9 cellular contexts compared by ENCODE assay signal in genomic region chr14:24332094-24332983, GRCh38. TPM values are rescaled to one million over a fixed set of nuclear protein-coding genes. Genes with fewer than 3 reads are reported as not detected.
DNase-seq lines count a peak whose midpoint lies in the region; TF ChIP-seq lines count a peak whose summit lies in the region.
"Had no signal": no experiment of that assay in that cellular context is flagged by ENCODE, and none has a peak within 500 bp of the region (broad histone marks: within the 10 kb centered on the region; RNA-seq: fewer than 3 reads in every experiment).

No MANE protein-coding gene starts in this region.

- DNase-seq in D341Med (ENCODE audit: low spot score) = peak; percentile 84
- DNase-seq in GM20000 (ENCODE audit: low spot score) = peak; percentile 93
- peak; percentile 68 to 94 for DNase-seq in HL-60 (ENCODE audit: low read depth in 1 of 2, low spot score in 1 of 2)
- peak; percentile 86 to 87 for DNase-seq in activated T-cell treated with anti-CD3 and anti-CD28 coated beads, Interleukin-2, amount 50 U/mL, for 48 hours
- peak; percentile 41 to 54 for DNase-seq in fibroblast of lung (ENCODE audit: low read depth in 2 of 2)
- peak; percentile 59 for DNase-seq in neural crest cell (ENCODE audit: low read depth, low spot score)

- no peaks in the 10 kb centered on the region for H3K36me3 Mint-ChIP-seq in neural crest cell (ENCODE audit: low read depth)

- no peaks in the 10 kb centered on the region for H3K36me3 ChIP-seq in OCI-LY3 (replicated peaks; ENCODE audit: low read depth, low read length)
- H3K36me3 ChIP-seq in fibroblast of lung (ENCODE audit: control insufficient read depth, insufficient read depth, low read length) = no peaks in the 10 kb centered on the region
- no peaks in the 10 kb centered on the region for H3K36me3 ChIP-seq in stomach smooth muscle (ENCODE audit: control insufficient read depth in 2 of 2, insufficient read depth in 2 of 2, low read length in 2 of 2)

- H3K27ac ChIP-seq in HL-60 (replicated peaks) (peak overlapping the region; percentile 31; the same call in 1 of the 2 replicates), OCI-LY3 (ENCODE audit: low read length) (no peak overlapping the region), fibroblast of lung (ENCODE audit: insufficient read depth, low read length) (no peak overlapping the region), stomach smooth muscle (ENCODE audit: low read length) (no peak overlapping the region)
- H3K27ac ChIP-seq: epithelial cell of prostate had no signal

- H3K27me3 Mint-ChIP-seq in neural crest cell (ENCODE audit: low read depth) = peaks cover 71% of the 10 kb centered on the region

- no peaks in the 10 kb centered on the region for H3K79me2 ChIP-seq in OCI-LY3 (ENCODE audit: low read length)
- no peaks in the 10 kb centered on the region for H3K79me2 ChIP-seq in fibroblast of lung (ENCODE audit: control insufficient read depth, insufficient read depth, low read length)

- TF ChIP-seq CTCF in GM20000 (IDR thresholded peaks at IDR 0.05; ENCODE audit: extremely low read depth, missing control alignments) = peak; percentile 52
- peak; percentile 88 for TF ChIP-seq CTCF in HL-60 (IDR thresholded peaks at IDR 0.05; ENCODE audit: insufficient read depth, low read length)
- TF ChIP-seq CTCF in OCI-LY3 (IDR thresholded peaks at IDR 0.05; ENCODE audit: low read depth, low read length) = peak; percentile 66
- TF ChIP-seq CTCF in fibroblast of lung (conservative IDR thresholded peaks at IDR 0.05 in 1 of 2, IDR thresholded peaks at IDR 0.05 in 1 of 2; ENCODE audit: low read depth in 1 of 2, low read length in 2 of 2) = peak; percentile 82
- peak; percentile 69 for TF ChIP-seq CTCF in neural crest cell (conservative IDR thresholded peaks at IDR 0.05)

- H3K4me2 ChIP-seq in OCI-LY3 (ENCODE audit: low read length) (peak overlapping the region; percentile 73), fibroblast of lung (ENCODE audit: extremely low read depth, insufficient read depth, low read length) (peak overlapping the region; percentile 72)

- no peaks in the 10 kb centered on the region for H3K9me3 Mint-ChIP-seq in neural crest cell

- H2AFZ ChIP-seq in OCI-LY3 (ENCODE audit: low read depth, low read length) (peak overlapping the region; percentile 41), fibroblast of lung (ENCODE audit: low read length) (no peak overlapping the region)

- H3K4me3 Mint-ChIP-seq in neural crest cell = peak overlapping the region; percentile 73

- H3K9ac ChIP-seq in OCI-LY3 (ENCODE audit: low read length) (no peak overlapping the region), fibroblast of lung (ENCODE audit: insufficient read depth, low read length) (no peak overlapping the region), stomach smooth muscle (ENCODE audit: low read length in 2 of 2) (peak overlapping the region in 1 of 2 donors; percentile 15)

- H3K27ac Mint-ChIP-seq in neural crest cell (ENCODE audit: unreplicated experiment) = no peak overlapping the region

- H4K20me1 ChIP-seq in OCI-LY3 (ENCODE audit: insufficient read depth, low read length) (no peaks in the 10 kb centered on the region), fibroblast of lung (ENCODE audit: control insufficient read depth, extremely low read depth, insufficient read depth, low read length) (no peaks in the 10 kb centered on the region)

- peaks cover 19% of the 10 kb centered on the region for H3K4me1 ChIP-seq in OCI-LY3 (ENCODE audit: low read length)
- peaks cover 2% of the 10 kb centered on the region for H3K4me1 ChIP-seq in fibroblast of lung (ENCODE audit: control insufficient read depth, extremely low read depth, insufficient read depth, low read length)
- H3K4me1 ChIP-seq in stomach smooth muscle (ENCODE audit: control insufficient read depth, insufficient read depth, low read length) = peaks cover 33% of the 10 kb centered on the region

- H3K9me3 ChIP-seq in OCI-LY3 (ENCODE audit: insufficient read depth, low read length) = no peaks in the 10 kb centered on the region
- no peaks in the 10 kb centered on the region for H3K9me3 ChIP-seq in fibroblast of lung (ENCODE audit: control insufficient read depth, insufficient read depth, low read depth, low read length)
- H3K9me3 ChIP-seq in stomach smooth muscle (ENCODE audit: control insufficient read depth in 2 of 2, low read length in 2 of 2) = no peaks in the 10 kb centered on the region

- H3K4me3 ChIP-seq in HL-60 (replicated peaks; ENCODE audit: insufficient read depth, low read length) = 0 out of 2 replicates have a peak overlapping the region, but pooled peaks have one; percentile 10
- H3K4me3 ChIP-seq in OCI-LY3 (ENCODE audit: low read length) = peak overlapping the region; percentile 58
- H3K4me3 ChIP-seq in fibroblast of lung (replicated peaks in 1 of 4; ENCODE audit: control extremely low read depth in 1 of 4, insufficient read depth in 1 of 4, low read depth in 3 of 4, low read length in 4 of 4) = no peak overlapping the region
- peak overlapping the region; percentile 46 to 66 for H3K4me3 ChIP-seq in stomach smooth muscle (ENCODE audit: low read length in 2 of 2)

- H3K4me1 Mint-ChIP-seq in neural crest cell = peaks cover 11% of the 10 kb centered on the region

- H3K27me3 ChIP-seq in HL-60 (ENCODE audit: insufficient read depth, poor library complexity, severe bottlenecking) (peaks cover 10% of the 10 kb centered on the region), OCI-LY3 (ENCODE audit: low read depth, low read length) (peaks cover 26% of the 10 kb centered on the region), fibroblast of lung (ENCODE audit: control insufficient read depth, insufficient read depth, low read length) (peaks cover 27% of the 10 kb centered on the region), stomach smooth muscle (ENCODE audit: control insufficient read depth in 1 of 2, insufficient read depth in 2 of 2, low read length in 2 of 2) (peaks cover 35 to 44% of the 10 kb centered on the region in 2 donors)

RNA-seq across cellular contexts. Expression of gene ADCY4, which starts 2.5 kb away (rescaled TPM):
- total RNA-seq in fibroblast of lung = 1.3 and 7.4 TPM in 2 replicates
- 0.43 and 1.4 TPM in 2 replicates for polyA plus RNA-seq in fibroblast of lung
- polyA plus RNA-seq in fibroblast of lung (2012) = 0.28 and 1.7 TPM in 2 replicates
- 4.2 and 12.0 TPM in 2 replicates for polyA minus RNA-seq in fibroblast of lung (ENCODE audit: low replicate concordance)
- total RNA-seq in neural crest cell = 0.49 TPM in 1 of 2 replicates, not detected in the other

RNA-seq across cellular contexts. Expression of gene RIPK3, which starts 7.5 kb away (rescaled TPM):
- total RNA-seq in fibroblast of lung (0.26 and 0.33 TPM in 2 replicates), neural crest cell (not detected in 2 replicates)
- 0.20 and 0.34 TPM in 2 replicates for polyA plus RNA-seq in fibroblast of lung
- polyA plus RNA-seq in fibroblast of lung (2012) = 0.09 and 0.33 TPM in 2 replicates
- not detected in 2 replicates for polyA minus RNA-seq in fibroblast of lung (ENCODE audit: low replicate concordance)

RNA-seq across cellular contexts. Expression of gene LTB4R, which starts 21.0 kb away (rescaled TPM):
- total RNA-seq in fibroblast of lung (0.66 and 1.0 TPM in 2 replicates), neural crest cell (4.7 and 5.3 TPM in 2 replicates)
- 0.49 and 0.62 TPM in 2 replicates for polyA plus RNA-seq in fibroblast of lung
- 0.40 and 1.1 TPM in 2 replicates for polyA plus RNA-seq in fibroblast of lung (2012)
- 0.39 and 1.2 TPM in 2 replicates for polyA minus RNA-seq in fibroblast of lung (ENCODE audit: low replicate concordance)

RNA-seq across cellular contexts. Expression of gene LTB4R2, which starts 22.4 kb away (rescaled TPM):
- 1.3 and 1.8 TPM in 2 replicates for total RNA-seq in fibroblast of lung
- 0.23 and 0.28 TPM in 2 replicates for polyA plus RNA-seq in fibroblast of lung
- 0.23 and 0.31 TPM in 2 replicates for polyA plus RNA-seq in fibroblast of lung (2012)
- 0.82 and 2.8 TPM in 2 replicates for polyA minus RNA-seq in fibroblast of lung (ENCODE audit: low replicate concordance)
- total RNA-seq in neural crest cell = 7.9 and 9.4 TPM in 2 replicates

RNA-seq across cellular contexts. Expression of gene CIDEB, which starts 24.6 kb away (rescaled TPM):
- 0.33 and 0.51 TPM in 2 replicates for total RNA-seq in fibroblast of lung
- 0.35 and 0.42 TPM in 2 replicates for polyA plus RNA-seq in fibroblast of lung
- polyA plus RNA-seq in fibroblast of lung (2012) = 0.31 and 0.58 TPM in 2 replicates
- polyA minus RNA-seq in fibroblast of lung (ENCODE audit: low replicate concordance) = not detected in 2 replicates
- total RNA-seq in neural crest cell = not detected in 2 replicates

Comparison
In these comparisons a context has a peak if more than half of its experiments do, and no peak if none do; other contexts are left out.
1. H3K4me3 ChIP-seq: peak in HL-60 (single experiment), OCI-LY3 (single experiment) and stomach smooth muscle (2 of 2); none in fibroblast of lung (0 of 4).
2. Peak in every context shown above with its lines, with median percentiles within 50 percentile points of each other: DNase-seq and CTCF ChIP-seq.